ENCODE assay signal across 15 cellular contexts in the genomic region with DNA sequence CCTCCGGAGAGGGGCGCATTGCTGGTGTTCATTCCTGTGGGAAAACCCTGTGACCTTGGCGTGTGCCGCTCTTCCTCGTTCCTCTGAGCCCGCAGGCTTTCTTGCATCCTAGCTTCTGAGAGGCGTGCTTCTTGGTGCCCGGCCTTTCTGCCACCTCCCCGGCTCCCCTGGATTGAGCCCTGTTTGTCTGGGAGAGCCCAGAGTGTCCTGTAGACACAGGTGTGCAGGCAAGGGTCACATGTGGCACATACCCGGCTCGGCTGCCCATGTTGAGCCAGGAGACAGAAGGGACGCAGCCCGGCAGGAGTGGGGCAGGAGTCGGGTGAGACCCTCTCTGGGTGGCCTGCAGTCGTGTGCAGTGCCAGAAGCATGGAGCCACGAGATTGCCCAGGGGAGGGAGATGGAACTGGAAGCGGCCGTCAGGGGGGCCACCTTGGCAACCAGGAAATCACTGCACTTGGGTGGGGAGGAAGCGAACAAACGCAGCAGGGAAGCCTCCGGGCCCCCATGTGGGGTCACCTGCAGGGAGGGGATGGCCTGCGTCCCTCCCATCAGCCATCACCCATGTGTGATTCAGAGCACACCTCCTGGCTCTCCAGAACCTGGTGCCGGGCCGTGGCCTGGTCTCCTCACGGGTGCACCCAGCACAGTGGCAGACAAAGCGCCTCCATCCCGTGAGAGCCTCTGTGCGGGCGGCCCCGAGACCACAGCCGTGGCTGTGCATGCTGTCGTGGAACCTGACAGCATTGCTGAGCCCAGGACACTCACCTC.
DNase-seq lines count a peak whose midpoint lies in the region; ATAC-seq and TF ChIP-seq lines count a peak whose summit lies in the region.
"Had no signal": no experiment of that assay in that cellular context is flagged by ENCODE, and none has a peak within 500 bp of the region (broad histone marks: within the 10 kb centered on the region; RNA-seq: fewer than 3 reads in every experiment).

No MANE protein-coding gene starts in this region.

- CTCF ChIA-PET in activated CD4-positive, alpha-beta memory T cell treated with anti-CD3 and anti-CD28 coated beads for 36 hours (lab: Charles Lee) = no interaction called here
- CTCF ChIA-PET in activated CD4-positive, alpha-beta memory T cell treated with anti-CD3 and anti-CD28 coated beads, Interleukin-2, amount 10 ng/mL, durations not matched to agents 7 days and 5 days (lab: Charles Lee) = no interaction called here

- WGBS in spleen, 5 donors = 72 to 83% (median 74%) methylated on average over 30 to 32 of the region's 32 CpGs

- no peak for ATAC-seq in HG02610 (IDR thresholded peaks at IDR 0.05; ENCODE audit: unreplicated experiment)

- intact Hi-C loops in activated CD4-positive, alpha-beta memory T cell treated with anti-CD3 and anti-CD28 coated beads for 36 hours (cut with micrococcal nuclease) = no loop called here
- intact Hi-C loops in spleen (cut with DNase I; ENCODE audit: low total_unique reads) = no loop called here

- no peak overlapping the region for H3K4me3 Mint-ChIP-seq in activated CD4-positive, alpha-beta memory T cell treated with anti-CD3 and anti-CD28 coated beads for 36 hours
- no peak overlapping the region for H3K4me3 Mint-ChIP-seq in activated CD4-positive, alpha-beta memory T cell treated with anti-CD3 and anti-CD28 coated beads, Interleukin-2, amount 10 ng/mL, durations not matched to agents 7 days and 5 days
- H3K4me3 Mint-ChIP-seq in IgD-negative memory B cell = peak overlapping the region; percentile 68 to 92 (median 82)
- H3K4me3 Mint-ChIP-seq in endothelial cell (ENCODE audit: unreplicated experiment) = peak overlapping the region; percentile 62
- H3K4me3 Mint-ChIP-seq: brain had no signal

- H3K27me3 ChIP-seq in spleen (replicated peaks in 1 of 7) = peaks cover 0 to 7% (median 0%) of the 10 kb centered on the region in 7 donors
- H3K27me3 ChIP-seq: Peyer's patch, upper lobe of right lung had no signal

- H3K36me3 ChIP-seq in spleen = peaks cover 0 to 31% (median 14%) of the 10 kb centered on the region in 6 donors

- peaks cover 11 to 42% (median 25%) of the 10 kb centered on the region in 6 donors for H3K4me1 ChIP-seq in spleen

- H3K27ac Mint-ChIP-seq in activated CD4-positive, alpha-beta memory T cell treated with anti-CD3 and anti-CD28 coated beads for 36 hours = no peak overlapping the region
- H3K27ac Mint-ChIP-seq in activated CD4-positive, alpha-beta memory T cell treated with anti-CD3 and anti-CD28 coated beads, Interleukin-2, amount 10 ng/mL, durations not matched to agents 7 days and 5 days = no peak overlapping the region
- H3K27ac Mint-ChIP-seq in IgD-negative memory B cell (peak overlapping the region; percentile 84 to 94 (median 94)), endothelial cell (ENCODE audit: unreplicated experiment) (no peak overlapping the region)

- peaks cover 17% of the 10 kb centered on the region for H3K4me1 Mint-ChIP-seq in activated CD4-positive, alpha-beta memory T cell treated with anti-CD3 and anti-CD28 coated beads for 36 hours (ENCODE audit: low read depth)
- peaks cover 20% of the 10 kb centered on the region for H3K4me1 Mint-ChIP-seq in activated CD4-positive, alpha-beta memory T cell treated with anti-CD3 and anti-CD28 coated beads, Interleukin-2, amount 10 ng/mL, durations not matched to agents 7 days and 5 days
- peaks cover 31 to 35% (median 33%) of the 10 kb centered on the region in 3 donors for H3K4me1 Mint-ChIP-seq in IgD-negative memory B cell
- peaks cover 19% of the 10 kb centered on the region for H3K4me1 Mint-ChIP-seq in endothelial cell (ENCODE audit: unreplicated experiment)

- H3K36me3 Mint-ChIP-seq in activated CD4-positive, alpha-beta memory T cell treated with anti-CD3 and anti-CD28 coated beads for 36 hours = no peaks in the 10 kb centered on the region
- no peaks in the 10 kb centered on the region for H3K36me3 Mint-ChIP-seq in activated CD4-positive, alpha-beta memory T cell treated with anti-CD3 and anti-CD28 coated beads, Interleukin-2, amount 10 ng/mL, durations not matched to agents 7 days and 5 days (ENCODE audit: low read depth)
- H3K36me3 Mint-ChIP-seq in IgD-negative memory B cell (no peaks in the 10 kb centered on the region), endothelial cell (ENCODE audit: low read depth, unreplicated experiment) (peaks cover 42% of the 10 kb centered on the region)
- H3K36me3 Mint-ChIP-seq: CD4-positive, alpha-beta memory T cell; naive thymus-derived CD8-positive, alpha-beta T cell had no signal

- TF ChIP-seq CTCF in endothelial cell (IDR thresholded peaks at IDR 0.05; ENCODE audit: unreplicated experiment) = no peak
- TF ChIP-seq CTCF in spleen (IDR thresholded peaks at IDR 0.05 in 8 of 11, conservative IDR thresholded peaks at IDR 0.05 in 3 of 11) = no peak

- H3K9me3 Mint-ChIP-seq in activated CD4-positive, alpha-beta memory T cell treated with anti-CD3 and anti-CD28 coated beads for 36 hours = no peaks in the 10 kb centered on the region
- no peaks in the 10 kb centered on the region for H3K9me3 Mint-ChIP-seq in activated CD4-positive, alpha-beta memory T cell treated with anti-CD3 and anti-CD28 coated beads, Interleukin-2, amount 10 ng/mL, durations not matched to agents 7 days and 5 days
- no peaks in the 10 kb centered on the region for H3K9me3 Mint-ChIP-seq in IgD-negative memory B cell
- no peaks in the 10 kb centered on the region for H3K9me3 Mint-ChIP-seq in endothelial cell (ENCODE audit: unreplicated experiment)
- H3K9me3 Mint-ChIP-seq: brain; CD4-positive, alpha-beta memory T cell had no signal

- H3K27ac ChIP-seq in spleen = peak overlapping the region in 5 of 8 donors; percentile 29 to 56 (median 33)

- no peak overlapping the region for H3K4me3 ChIP-seq in spleen
- H3K4me3 ChIP-seq: Peyer's patch, upper lobe of right lung had no signal

- POLR2A ChIA-PET in activated CD4-positive, alpha-beta memory T cell treated with anti-CD3 and anti-CD28 coated beads for 36 hours (lab: Charles Lee) = no interaction called here
- POLR2A ChIA-PET in activated CD4-positive, alpha-beta memory T cell treated with anti-CD3 and anti-CD28 coated beads, Interleukin-2, amount 10 ng/mL, durations not matched to agents 7 days and 5 days (lab: Charles Lee) = no interaction called here

- DNase-seq in activated CD4-positive, alpha-beta memory T cell treated with anti-CD3 and anti-CD28 coated beads for 36 hours = peak; percentile 16
- DNase-seq in activated CD4-positive, alpha-beta memory T cell treated with anti-CD3 and anti-CD28 coated beads, Interleukin-2, amount 10 ng/mL, durations not matched to agents 7 days and 5 days = no peak
- DNase-seq in endothelial cell (ENCODE audit: low spot score) = no peak
- peak; percentile 81 for DNase-seq in spleen
- DNase-seq in ureter (ENCODE audit: low spot score) = no peak
- no peak for DNase-seq in occipital lobe (lab: John Stamatoyannopoulos, UW)
- DNase-seq: activated naive CD4-positive, alpha-beta T cell; CD4-positive, alpha-beta memory T cell; NCI-H69 had no signal

- no peak for TF ChIP-seq POLR2A in spleen (IDR thresholded peaks at IDR 0.05)

- H3K27me3 Mint-ChIP-seq in activated CD4-positive, alpha-beta memory T cell treated with anti-CD3 and anti-CD28 coated beads for 36 hours = peaks cover 3% of the 10 kb centered on the region
- peaks cover 11% of the 10 kb centered on the region for H3K27me3 Mint-ChIP-seq in activated CD4-positive, alpha-beta memory T cell treated with anti-CD3 and anti-CD28 coated beads, Interleukin-2, amount 10 ng/mL, durations not matched to agents 7 days and 5 days
- H3K27me3 Mint-ChIP-seq in IgD-negative memory B cell (peaks cover 6% of the 10 kb centered on the region), endothelial cell (ENCODE audit: unreplicated experiment) (peaks cover 16% of the 10 kb centered on the region)

- no peaks in the 10 kb centered on the region for H3K9me3 ChIP-seq in spleen
- H3K9me3 ChIP-seq: Peyer's patch, upper lobe of right lung had no signal

Comparison
In these comparisons a context has a peak if more than half of its experiments do, and no peak if none do; other contexts are left out.
1. DNase-seq: peak in activated CD4-positive, alpha-beta memory T cell treated with anti-CD3 and anti-CD28 coated beads for 36 hours (single experiment) and spleen (single experiment); none in activated CD4-positive, alpha-beta memory T cell treated with anti-CD3 and anti-CD28 coated beads, Interleukin-2, amount 10 ng/mL, durations not matched to agents 7 days and 5 days (single experiment), endothelial cell (single experiment), ureter (single experiment) and occipital lobe (single experiment).
2. H3K27ac Mint-ChIP-seq: peak in IgD-negative memory B cell (3 of 3); none in activated CD4-positive, alpha-beta memory T cell treated with anti-CD3 and anti-CD28 coated beads for 36 hours (single experiment), activated CD4-positive, alpha-beta memory T cell treated with anti-CD3 and anti-CD28 coated beads, Interleukin-2, amount 10 ng/mL, durations not matched to agents 7 days and 5 days (single experiment) and endothelial cell (single experiment).
3. H3K4me3 Mint-ChIP-seq: peak in IgD-negative memory B cell (4 of 4) and endothelial cell (single experiment); none in activated CD4-positive, alpha-beta memory T cell treated with anti-CD3 and anti-CD28 coated beads for 36 hours (single experiment) and activated CD4-positive, alpha-beta memory T cell treated with anti-CD3 and anti-CD28 coated beads, Interleukin-2, amount 10 ng/mL, durations not matched to agents 7 days and 5 days (single experiment).